2 cellular contexts compared by ENCODE assay signal in genomic region chr5:55692509-55692908, GRCh38.
A peak's percentile ranks its signal among the peaks of the same experiment; 100 is the strongest.
TF ChIP-seq lines count a peak whose summit lies in the region.

No MANE protein-coding gene starts in this region.

TF ChIP-seq in HEK293, 187 proteins besides CTCF, POLR2A, EP300 and RAD21:
- TF ChIP-seq PRDM6 (tag by site-specific recombination; IDR thresholded peaks at IDR 0.05) (peak; percentile 62), KLF9 (tag by site-specific recombination; IDR thresholded peaks at IDR 0.05; ENCODE audit: low read depth) (no peak), FEZF1 (tag by site-specific recombination; IDR thresholded peaks at IDR 0.05) (peak; percentile 35; the same call in 1 of the 2 replicates), ZBTB6 (tag by site-specific recombination; IDR thresholded peaks at IDR 0.05) (no peak)
TF ChIP-seq in HEK293: peak in this region for 2.

TF ChIP-seq in HepG2, 621 proteins besides CTCF, POLR2A, EP300 and RAD21:
- TF ChIP-seq HNF1A (IDR thresholded peaks at IDR 0.05; ENCODE audit: low read depth) (peak; percentile 54; the same call in 1 of the 2 replicates), HNF1A (CRISPR knock-in tag; IDR thresholded peaks at IDR 0.05; ENCODE audit: borderline replicate concordance) (no peak), TCF7 (IDR thresholded peaks at IDR 0.05; ENCODE audit: low read depth) (peak; percentile 14; the same call in 1 of the 2 replicates), KAT7 (CRISPR knock-in tag; IDR thresholded peaks at IDR 0.05; ENCODE audit: borderline replicate concordance) (no peak), XRCC5 (optimal IDR thresholded peaks at IDR 0.05; ENCODE audit: low read length) (no peak), ARID3A (IDR thresholded peaks at IDR 0.05; ENCODE audit: low read depth, low read length) (peak; percentile 31; the same call in 1 of the 2 replicates), ZNF576 (CRISPR knock-in tag; IDR thresholded peaks at IDR 0.05) (no peak), FOXA1 (IDR thresholded peaks at IDR 0.05) (no peak), FOXA1 (CRISPR knock-in tag; IDR thresholded peaks at IDR 0.05) (no peak), BCL6 (CRISPR knock-in tag; IDR thresholded peaks at IDR 0.05) (peak; percentile 45; the same call in 1 of the 2 replicates), IKZF1 (IDR thresholded peaks at IDR 0.05) (no peak), IRX3 (CRISPR knock-in tag; IDR thresholded peaks at IDR 0.05; ENCODE audit: borderline replicate concordance, low read depth) (no peak), FOXA3 (CRISPR knock-in tag; IDR thresholded peaks at IDR 0.05) (0 out of 2 replicates have a peak, but pooled peaks have one; percentile 8), ARNT2 (CRISPR knock-in tag; IDR thresholded peaks at IDR 0.05; ENCODE audit: low read depth) (no peak), NFIC (IDR thresholded peaks at IDR 0.05; ENCODE audit: low read length) (peak; percentile 67; the same call in 1 of the 2 replicates), U2AF1 (optimal IDR thresholded peaks at IDR 0.05; ENCODE audit: low read depth, low read length) (no peak), ARID5B (CRISPR knock-in tag; IDR thresholded peaks at IDR 0.05) (peak; percentile 39; the same call in 1 of the 2 replicates)
